19 cellular contexts compared by ENCODE assay signal in the genomic region with DNA sequence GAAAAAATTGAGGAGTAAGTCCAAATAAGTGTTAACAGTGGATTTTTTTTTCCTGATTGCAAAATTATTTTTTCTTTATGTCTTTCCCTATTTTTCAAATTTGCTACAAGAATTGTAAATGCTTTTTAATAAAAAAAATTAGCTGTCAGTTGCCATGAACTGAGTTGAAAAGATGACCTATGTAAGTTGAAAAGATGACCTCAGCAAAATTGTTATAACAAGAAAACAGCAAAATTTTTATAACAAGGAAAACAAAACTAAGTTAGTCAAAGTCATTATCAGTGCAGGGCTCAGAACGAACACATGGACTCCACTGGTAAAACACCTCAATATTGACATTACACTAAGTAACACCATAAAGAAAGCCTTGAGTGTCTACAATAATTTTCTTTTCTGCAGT.
DNase-seq lines count a peak whose midpoint lies in the region; ATAC-seq, FAIRE-seq and TF ChIP-seq lines count a peak whose summit lies in the region.
"Had no signal": no experiment of that assay in that cellular context is flagged by ENCODE, and none has a peak within 500 bp of the region (broad histone marks: within the 10 kb centered on the region; RNA-seq: fewer than 3 reads in every experiment).

No MANE protein-coding gene starts in this region.

- TF ChIP-seq RAD21 in HepG2 (CRISPR knock-in tag; IDR thresholded peaks at IDR 0.05) (no peak), IMR-90 (IDR thresholded peaks at IDR 0.05; ENCODE audit: low read length) (no peak)

- H3K18ac ChIP-seq in IMR-90 (ENCODE audit: low read depth, low read length) = no peak overlapping the region

- no peak overlapping the region for H3K9ac ChIP-seq in HepG2 (ENCODE audit: insufficient read depth, low read depth, low read length)
- H3K9ac ChIP-seq in IMR-90 (ENCODE audit: low read depth, low read length) = no peak overlapping the region
- no peak overlapping the region for H3K9ac ChIP-seq in OCI-LY1 (ENCODE audit: low read length)
- H3K9ac ChIP-seq: KMS-11 had no signal

- H2AK5ac ChIP-seq in IMR-90 (ENCODE audit: low read depth, low read length) = no peak overlapping the region

- H3K9me3 Mint-ChIP-seq in glutamatergic neuron (ENCODE audit: unreplicated experiment) = no peaks in the 10 kb centered on the region
- H3K9me3 Mint-ChIP-seq: CD8-positive, alpha-beta T cell had no signal

- H4K5ac ChIP-seq in IMR-90 (ENCODE audit: low read depth, low read length) = no peak overlapping the region

- H3K9me1 ChIP-seq in IMR-90 (ENCODE audit: insufficient read depth, low read length) = no peaks in the 10 kb centered on the region

- no peak overlapping the region for H3K56ac ChIP-seq in IMR-90 (ENCODE audit: extremely low read depth, insufficient read depth, low read length)

- H3K27me3 ChIP-seq in HepG2 (ENCODE audit: control insufficient read depth in 1 of 2, insufficient read depth in 2 of 2, low read length in 2 of 2) (no peaks in the 10 kb centered on the region; a peak in 1 of 5 replicates), right lobe of liver (no peaks in the 10 kb centered on the region), IMR-90 (ENCODE audit: control insufficient read depth, insufficient read depth, low read length) (no peaks in the 10 kb centered on the region), OCI-LY1 (ENCODE audit: insufficient read depth, low read length) (no peaks in the 10 kb centered on the region)
- H3K27me3 ChIP-seq: BE2C had no signal

- dilution Hi-C loops in IMR-90 (cut with HindIII; ENCODE audit: low sequenced_read_pairs, unreplicated experiment) = no loop called here

- TF ChIP-seq EP300 in HepG2 (IDR thresholded peaks at IDR 0.05; ENCODE audit: low read depth in 2 of 2, low read length in 2 of 2) (no peak), HepG2 (CRISPR knock-in tag; IDR thresholded peaks at IDR 0.05; ENCODE audit: borderline replicate concordance) (no peak)

- H3K4me2 ChIP-seq in HepG2 (ENCODE audit: low read depth, low read length) (no peak overlapping the region), IMR-90 (ENCODE audit: low read depth, low read length) (no peak overlapping the region), OCI-LY1 (ENCODE audit: low read length) (no peak overlapping the region)
- H3K4me2 ChIP-seq: GM23338, KMS-11 had no signal

- H4K8ac ChIP-seq in IMR-90 (ENCODE audit: low read depth in 2 of 2, low read length in 2 of 2) = no peak overlapping the region

- peaks cover 25% of the 10 kb centered on the region for H3K4me1 ChIP-seq in HepG2 (ENCODE audit: insufficient read depth, low read length)
- H3K4me1 ChIP-seq in right lobe of liver = peaks cover 0 to 5% (median 2%) of the 10 kb centered on the region in 4 donors
- no peaks in the 10 kb centered on the region for H3K4me1 ChIP-seq in IMR-90 (ENCODE audit: control insufficient read depth, insufficient read depth, low read length)
- peaks cover 78% of the 10 kb centered on the region for H3K4me1 ChIP-seq in OCI-LY1 (ENCODE audit: insufficient read depth, low read length, severe bottlenecking)
- H3K4me1 ChIP-seq: BE2C had no signal

- H3K79me2 ChIP-seq in HepG2 (ENCODE audit: insufficient read depth, low read length) = no peaks in the 10 kb centered on the region
- H3K79me2 ChIP-seq in OCI-LY1 (ENCODE audit: insufficient read depth, low read length) = no peaks in the 10 kb centered on the region

- no peaks in the 10 kb centered on the region for H3K9me3 ChIP-seq in HepG2 (ENCODE audit: low read length)
- H3K9me3 ChIP-seq in right lobe of liver = no peaks in the 10 kb centered on the region
- H3K9me3 ChIP-seq in IMR-90 (ENCODE audit: control insufficient read depth, insufficient read depth, low read length) = no peaks in the 10 kb centered on the region
- H3K9me3 ChIP-seq in OCI-LY1 (ENCODE audit: low read length) = no peaks in the 10 kb centered on the region
- H3K9me3 ChIP-seq: BE2C had no signal

- BruUV-seq in HepG2 (replicated peaks; lab: Mats Ljungman, UMichigan) (no TSS peak), IMR-90 (replicated peaks; lab: Mats Ljungman, UMichigan) (no TSS peak)

- no peak for TF ChIP-seq POLR2A in HepG2 (IDR thresholded peaks at IDR 0.05; ENCODE audit: insufficient read depth in 1 of 2, low read depth in 2 of 2, low read length in 2 of 2)
- no peak for TF ChIP-seq POLR2A in right lobe of liver (IDR thresholded peaks at IDR 0.05)
- TF ChIP-seq POLR2A in IMR-90 (IDR thresholded peaks at IDR 0.05; ENCODE audit: low read depth, low read length) = no peak

- H3F3A ChIP-seq in OCI-LY1 (ENCODE audit: insufficient read depth, low read length) = no peaks in the 10 kb centered on the region

- intact Hi-C loops in HepG2 (cut with micrococcal nuclease; ENCODE audit: unreplicated experiment) = no loop called here
- intact Hi-C loops in right lobe of liver (cut with DNase I) = no loop called here
- intact Hi-C loops in IMR-90 (cut with micrococcal nuclease) = no loop called here

- ATAC-seq in HepG2 (no peak), right lobe of liver (no peak), IMR-90 (ENCODE audit: low read depth) (no peak)
- ATAC-seq: CD8-positive, alpha-beta T cell; GM23338; HCT116 had no signal

- peaks cover 3% of the 10 kb centered on the region for H3K4me1 Mint-ChIP-seq in glutamatergic neuron (ENCODE audit: low read depth, unreplicated experiment)

- H2BK120ac ChIP-seq in IMR-90 (ENCODE audit: low read depth, low read length) = no peak overlapping the region

- H2AK9ac ChIP-seq in IMR-90 (replicated peaks; ENCODE audit: low read depth, low read length, poor library complexity) = no peak overlapping the region

- no peak overlapping the region for H3K4me3 Mint-ChIP-seq in glutamatergic neuron (ENCODE audit: unreplicated experiment)
- H3K4me3 Mint-ChIP-seq: CD8-positive, alpha-beta T cell; GM23338 had no signal

- H3K27ac ChIP-seq in HepG2 (ENCODE audit: extremely low read length, insufficient read depth, low read length) (no peak overlapping the region), right lobe of liver (no peak overlapping the region), IMR-90 (ENCODE audit: insufficient read depth, low read length) (no peak overlapping the region), OCI-LY1 (ENCODE audit: low read depth, low read length, poor library complexity, severe bottlenecking) (peak overlapping the region; percentile 89)
- H3K27ac ChIP-seq: KMS-11 had no signal

- in situ Hi-C loops in HepG2 (cut with HindIII; ENCODE audit: extremely low pct_ligation_motif_present, low pct_unique_long_range_greater_than_20kb) = no loop called here
- in situ Hi-C loops in IMR-90 (cut with MboI; ENCODE audit: low sequenced_read_pairs) = no loop called here

- CTCF ChIA-PET in HepG2 (lab: Yijun Ruan, JAX; ENCODE audit: low intra/inter-chr PET ratio, low total read pairs) = no interaction called here
- CTCF ChIA-PET in IMR-90 (lab: Yijun Ruan, JAX) = no interaction called here

- H3K23ac ChIP-seq in IMR-90 (ENCODE audit: low read depth, low read length) = no peak overlapping the region

- H2BK5ac ChIP-seq in IMR-90 (ENCODE audit: low read depth, low read length, poor library complexity, severe bottlenecking) = no peak overlapping the region

- peaks cover 1% of the 10 kb centered on the region for H3K27me3 Mint-ChIP-seq in glutamatergic neuron (ENCODE audit: unreplicated experiment)

- no peaks in the 10 kb centered on the region for H3K9me2 ChIP-seq in OCI-LY1 (ENCODE audit: low read depth, low read length)

- H3K4me3 ChIP-seq in HepG2 (replicated peaks in 1 of 3; ENCODE audit: insufficient read depth in 1 of 3, low read depth in 2 of 3, low read length in 3 of 3) (no peak overlapping the region), right lobe of liver (no peak overlapping the region), IMR-90 (ENCODE audit: insufficient read depth, low read depth, low read length) (no peak overlapping the region), OCI-LY1 (ENCODE audit: low read depth, low read length, poor library complexity, severe bottlenecking) (no peak overlapping the region)
- H3K4me3 ChIP-seq: GM23338 had no signal

- DNase-seq in HepG2 (ENCODE audit: low spot score) = no peak
- DNase-seq in right lobe of liver = no peak
- DNase-seq in IMR-90 = no peak
- DNase-seq in urothelium cell line (ENCODE audit: low spot score) = no peak
- DNase-seq in glutamatergic neuron = no peak
- DNase-seq in C1 segment of cervical spinal cord (lab: John Stamatoyannopoulos, UW) = no peak
- DNase-seq: ACHN; BE2C; Calu3; CD8-positive, alpha-beta T cell; H7 had no signal

- FAIRE-seq in HepG2 (lab: Jason Lieb, UNC) (no peak), urothelium cell line (lab: Jason Lieb, UNC) (no peak)
- FAIRE-seq: G401.6, GM12891, GM19239, HTR-8/SVneo had no signal

- TF ChIP-seq CTCF in HepG2 (CRISPR knock-in tag; IDR thresholded peaks at IDR 0.05) = no peak
- TF ChIP-seq CTCF in right lobe of liver (IDR thresholded peaks at IDR 0.05) = no peak
- TF ChIP-seq CTCF in IMR-90 (conservative IDR thresholded peaks at IDR 0.05; ENCODE audit: low read depth, low read length) = no peak
- TF ChIP-seq CTCF in OCI-LY1 (IDR thresholded peaks at IDR 0.05; ENCODE audit: low read length) = no peak
- TF ChIP-seq CTCF in glutamatergic neuron (IDR thresholded peaks at IDR 0.05; ENCODE audit: partially characterized antibody, unreplicated experiment) = no peak

- POLR2A ChIA-PET in HepG2 (lab: Yijun Ruan, JAX) = no interaction called here
- POLR2A ChIA-PET in IMR-90 (lab: Charles Lee; ENCODE audit: unreplicated experiment) = interaction anchor here (0.6 kb wide), 1 partner anchor 195 kb away, joined by 3 read pairs; no protein-coding TSS in a partner anchor

- no peak overlapping the region for H2AFZ ChIP-seq in HepG2 (ENCODE audit: low read length)
- no peak overlapping the region for H2AFZ ChIP-seq in IMR-90 (replicated peaks; ENCODE audit: low read length, poor library complexity)
- no peak overlapping the region for H2AFZ ChIP-seq in OCI-LY1 (ENCODE audit: low read length)
- H2AFZ ChIP-seq: GM23338 had no signal

- no peaks in the 10 kb centered on the region for H3K36me3 ChIP-seq in HepG2 (replicated peaks in 1 of 2; ENCODE audit: control insufficient read depth in 1 of 2, insufficient read depth in 2 of 2, low read length in 2 of 2)
- no peaks in the 10 kb centered on the region for H3K36me3 ChIP-seq in right lobe of liver
- H3K36me3 ChIP-seq in IMR-90 (ENCODE audit: control insufficient read depth, insufficient read depth, low read length) = no peaks in the 10 kb centered on the region
- H3K36me3 ChIP-seq in OCI-LY1 (ENCODE audit: insufficient read depth, low read length) = no peaks in the 10 kb centered on the region
- H3K36me3 ChIP-seq: BE2C had no signal

- no peak overlapping the region for H3K14ac ChIP-seq in IMR-90 (replicated peaks; ENCODE audit: low read depth, low read length)

- H4K91ac ChIP-seq in IMR-90 (ENCODE audit: insufficient read depth, low read depth, low read length) = no peak overlapping the region

- H2BK20ac ChIP-seq in IMR-90 (ENCODE audit: low read depth, low read length) = no peak overlapping the region

- no peaks in the 10 kb centered on the region for H4K20me1 ChIP-seq in HepG2 (ENCODE audit: insufficient read depth, low read length)
- no peaks in the 10 kb centered on the region for H4K20me1 ChIP-seq in IMR-90 (ENCODE audit: insufficient read depth, low read length)
- no peaks in the 10 kb centered on the region for H4K20me1 ChIP-seq in OCI-LY1 (ENCODE audit: insufficient read depth, low read length)

- H3K36me3 Mint-ChIP-seq in glutamatergic neuron (ENCODE audit: unreplicated experiment) = no peaks in the 10 kb centered on the region
- H3K36me3 Mint-ChIP-seq: CD8-positive, alpha-beta T cell had no signal

- H3K79me1 ChIP-seq in IMR-90 (ENCODE audit: low read depth in 1 of 2, low read length in 2 of 2) = no peaks in the 10 kb centered on the region

- H3K27ac Mint-ChIP-seq in glutamatergic neuron (ENCODE audit: unreplicated experiment) = no peak overlapping the region
- H3K27ac Mint-ChIP-seq: CD8-positive, alpha-beta T cell; GM23338 had no signal

- WGBS in HepG2 (ENCODE audit: low lambda C conversion rate) = 0% methylated on average over 1 of the region's 1 CpG
- 38% methylated on average over 1 of the region's 1 CpG for WGBS in right lobe of liver (ENCODE audit: insufficient coverage, low coverage, low lambda C conversion rate, missing lambda C conversion rate)
- WGBS in IMR-90 (ENCODE audit: extremely low coverage in 2 of 2, insufficient read length in 1 of 2), 2 experiments = no CpG with 5 or more reads among the region's 1 CpG

- H2BK15ac ChIP-seq in IMR-90 (ENCODE audit: low read depth, low read length) = no peak overlapping the region

- no peak overlapping the region for H3K4ac ChIP-seq in IMR-90 (ENCODE audit: low read depth, low read length)
